1 cellular context compared by ENCODE assay signal in the genomic region with DNA sequence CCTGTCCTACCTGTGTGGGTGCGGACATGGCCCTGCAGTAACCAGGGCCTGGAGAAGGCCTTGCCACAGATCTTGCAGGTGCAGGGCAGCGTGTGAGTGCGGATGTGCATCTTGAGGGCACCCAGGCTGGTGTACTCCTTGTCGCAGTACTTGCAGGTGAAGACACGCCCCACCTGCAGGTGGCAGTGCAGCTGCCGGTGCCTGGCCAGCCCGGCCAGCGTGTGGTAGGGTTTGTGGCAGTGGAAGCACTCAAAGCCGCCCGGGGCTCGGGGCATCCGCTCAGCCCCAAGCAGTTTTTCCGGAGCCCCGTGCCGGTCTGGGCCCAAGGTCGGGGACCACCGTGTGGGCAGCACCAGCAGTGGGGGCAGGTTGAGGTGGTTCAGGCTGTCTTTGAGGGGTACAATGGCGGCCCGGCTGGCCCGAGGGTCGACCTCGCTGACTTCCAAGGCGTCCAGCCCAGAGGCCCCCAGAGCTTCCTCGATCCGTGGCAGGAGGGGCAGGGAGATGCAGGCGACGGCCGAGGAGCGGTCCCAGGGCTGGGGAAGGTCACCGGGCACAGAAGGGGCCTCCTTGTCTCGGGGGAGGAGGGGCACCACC.
TF ChIP-seq lines count a peak whose summit lies in the region.

No MANE protein-coding gene starts in this region.

TF ChIP-seq in HepG2, 621 proteins besides CTCF, POLR2A, EP300 and RAD21 (continued from another document and continues in another):
- TF ChIP-seq, protein P1, sequence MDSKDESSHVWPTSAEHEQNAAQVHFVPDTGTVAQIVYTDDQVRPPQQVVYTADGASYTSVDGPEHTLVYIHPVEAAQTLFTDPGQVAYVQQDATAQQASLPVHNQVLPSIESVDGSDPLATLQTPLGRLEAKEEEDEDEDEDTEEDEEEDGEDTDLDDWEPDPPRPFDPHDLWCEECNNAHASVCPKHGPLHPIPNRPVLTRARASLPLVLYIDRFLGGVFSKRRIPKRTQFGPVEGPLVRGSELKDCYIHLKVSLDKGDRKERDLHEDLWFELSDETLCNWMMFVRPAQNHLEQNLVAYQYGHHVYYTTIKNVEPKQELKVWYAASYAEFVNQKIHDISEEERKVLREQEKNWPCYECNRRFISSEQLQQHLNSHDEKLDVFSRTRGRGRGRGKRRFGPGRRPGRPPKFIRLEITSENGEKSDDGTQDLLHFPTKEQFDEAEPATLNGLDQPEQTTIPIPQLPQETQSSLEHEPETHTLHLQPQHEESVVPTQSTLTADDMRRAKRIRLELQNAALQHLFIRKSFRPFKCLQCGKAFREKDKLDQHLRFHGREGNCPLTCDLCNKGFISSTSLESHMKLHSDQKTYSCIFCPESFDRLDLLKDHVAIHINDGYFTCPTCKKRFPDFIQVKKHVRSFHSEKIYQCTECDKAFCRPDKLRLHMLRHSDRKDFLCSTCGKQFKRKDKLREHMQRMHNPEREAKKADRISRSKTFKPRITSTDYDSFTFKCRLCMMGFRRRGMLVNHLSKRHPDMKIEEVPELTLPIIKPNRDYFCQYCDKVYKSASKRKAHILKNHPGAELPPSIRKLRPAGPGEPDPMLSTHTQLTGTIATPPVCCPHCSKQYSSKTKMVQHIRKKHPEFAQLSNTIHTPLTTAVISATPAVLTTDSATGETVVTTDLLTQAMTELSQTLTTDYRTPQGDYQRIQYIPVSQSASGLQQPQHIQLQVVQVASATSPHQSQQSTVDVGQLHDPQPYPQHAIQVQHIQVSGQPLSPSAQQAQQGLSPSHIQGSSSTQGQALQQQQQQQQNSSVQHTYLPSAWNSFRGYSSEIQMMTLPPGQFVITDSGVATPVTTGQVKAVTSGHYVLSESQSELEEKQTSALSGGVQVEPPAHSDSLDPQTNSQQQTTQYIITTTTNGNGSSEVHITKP (CRISPR knock-in tag; IDR thresholded peaks at IDR 0.05; ENCODE audit: low read depth), result no peak
- no peak for TF ChIP-seq ZNF770 (CRISPR knock-in tag; IDR thresholded peaks at IDR 0.05)
- TF ChIP-seq RFXAP (CRISPR knock-in tag; IDR thresholded peaks at IDR 0.05; ENCODE audit: borderline replicate concordance), result no peak
- TF ChIP-seq, protein P2, sequence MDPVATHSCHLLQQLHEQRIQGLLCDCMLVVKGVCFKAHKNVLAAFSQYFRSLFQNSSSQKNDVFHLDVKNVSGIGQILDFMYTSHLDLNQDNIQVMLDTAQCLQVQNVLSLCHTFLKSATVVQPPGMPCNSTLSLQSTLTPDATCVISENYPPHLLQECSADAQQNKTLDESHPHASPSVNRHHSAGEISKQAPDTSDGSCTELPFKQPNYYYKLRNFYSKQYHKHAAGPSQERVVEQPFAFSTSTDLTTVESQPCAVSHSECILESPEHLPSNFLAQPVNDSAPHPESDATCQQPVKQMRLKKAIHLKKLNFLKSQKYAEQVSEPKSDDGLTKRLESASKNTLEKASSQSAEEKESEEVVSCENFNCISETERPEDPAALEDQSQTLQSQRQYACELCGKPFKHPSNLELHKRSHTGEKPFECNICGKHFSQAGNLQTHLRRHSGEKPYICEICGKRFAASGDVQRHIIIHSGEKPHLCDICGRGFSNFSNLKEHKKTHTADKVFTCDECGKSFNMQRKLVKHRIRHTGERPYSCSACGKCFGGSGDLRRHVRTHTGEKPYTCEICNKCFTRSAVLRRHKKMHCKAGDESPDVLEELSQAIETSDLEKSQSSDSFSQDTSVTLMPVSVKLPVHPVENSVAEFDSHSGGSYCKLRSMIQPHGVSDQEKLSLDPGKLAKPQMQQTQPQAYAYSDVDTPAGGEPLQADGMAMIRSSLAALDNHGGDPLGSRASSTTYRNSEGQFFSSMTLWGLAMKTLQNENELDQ (CRISPR knock-in tag; IDR thresholded peaks at IDR 0.05; ENCODE audit: borderline replicate concordance), result no peak
- TF ChIP-seq GTF2F1 (IDR thresholded peaks at IDR 0.05; ENCODE audit: low read length), result no peak
- no peak; the same call in 1 of the 2 replicates for TF ChIP-seq HDAC1 (CRISPR knock-in tag; IDR thresholded peaks at IDR 0.05)
- no peak for TF ChIP-seq ZBTB10 (CRISPR knock-in tag; IDR thresholded peaks at IDR 0.05; ENCODE audit: borderline replicate concordance)
- TF ChIP-seq ZNF550 (CRISPR knock-in tag; IDR thresholded peaks at IDR 0.05; ENCODE audit: borderline replicate concordance), result peak; percentile 28; the same call in 1 of the 2 replicates
- TF ChIP-seq ATF4 (CRISPR knock-in tag; IDR thresholded peaks at IDR 0.05), result no peak
- no peak for TF ChIP-seq FOSL2 (CRISPR knock-in tag; IDR thresholded peaks at IDR 0.05)
- no peak for TF ChIP-seq SP1 (IDR thresholded peaks at IDR 0.05)
- TF ChIP-seq SP1 (CRISPR knock-in tag; IDR thresholded peaks at IDR 0.05), result peak; percentile 30; the same call in 1 of the 2 replicates
- 0 out of 3 replicates have a peak, but pooled peaks have one; percentile 15 for TF ChIP-seq MXI1 (IDR thresholded peaks at IDR 0.05; ENCODE audit: borderline replicate concordance, low read depth, low read length)
- TF ChIP-seq, protein P3, sequence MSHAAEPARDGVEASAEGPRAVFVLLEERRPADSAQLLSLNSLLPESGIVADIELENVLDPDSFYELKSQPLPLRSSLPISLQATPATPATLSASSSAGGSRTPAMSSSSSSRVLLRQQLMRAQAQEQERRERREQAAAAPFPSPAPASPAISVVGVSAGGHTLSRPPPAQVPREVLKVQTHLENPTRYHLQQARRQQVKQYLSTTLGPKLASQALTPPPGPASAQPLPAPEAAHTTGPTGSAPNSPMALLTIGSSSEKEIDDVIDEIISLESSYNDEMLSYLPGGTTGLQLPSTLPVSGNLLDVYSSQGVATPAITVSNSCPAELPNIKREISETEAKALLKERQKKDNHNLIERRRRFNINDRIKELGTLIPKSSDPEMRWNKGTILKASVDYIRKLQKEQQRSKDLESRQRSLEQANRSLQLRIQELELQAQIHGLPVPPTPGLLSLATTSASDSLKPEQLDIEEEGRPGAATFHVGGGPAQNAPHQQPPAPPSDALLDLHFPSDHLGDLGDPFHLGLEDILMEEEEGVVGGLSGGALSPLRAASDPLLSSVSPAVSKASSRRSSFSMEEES (CRISPR knock-in tag; IDR thresholded peaks at IDR 0.05), result 0 out of 2 replicates have a peak, but pooled peaks have one; percentile 27
- no peak for TF ChIP-seq IRF2 (CRISPR knock-in tag; IDR thresholded peaks at IDR 0.05)
- TF ChIP-seq ZNF883 (CRISPR knock-in tag; IDR thresholded peaks at IDR 0.05; ENCODE audit: not compliant biosample characterization), result peak; percentile 49
- peak; percentile 34; the same call in 1 of the 2 replicates for TF ChIP-seq ZGPAT (CRISPR knock-in tag; IDR thresholded peaks at IDR 0.05)
- no peak for TF ChIP-seq CREM (IDR thresholded peaks at IDR 0.05)
- TF ChIP-seq CREM (CRISPR knock-in tag; IDR thresholded peaks at IDR 0.05), result no peak
- no peak for TF ChIP-seq ZNF431 (CRISPR knock-in tag; IDR thresholded peaks at IDR 0.05; ENCODE audit: borderline replicate concordance, low read depth)
- no peak for TF ChIP-seq NR2F6 (IDR thresholded peaks at IDR 0.05)
- TF ChIP-seq NR2F6 (CRISPR knock-in tag; IDR thresholded peaks at IDR 0.05), result no peak
- TF ChIP-seq RBM39 (IDR thresholded peaks at IDR 0.05; ENCODE audit: low read depth, low read length, poor library complexity, severe bottlenecking), result peak; percentile 58
- no peak for TF ChIP-seq ZNF510 (CRISPR knock-in tag; IDR thresholded peaks at IDR 0.05; ENCODE audit: low read depth)
- TF ChIP-seq ZNF703 (CRISPR knock-in tag; IDR thresholded peaks at IDR 0.05; ENCODE audit: borderline replicate concordance), result no peak
- TF ChIP-seq KMT2A (CRISPR knock-in tag; IDR thresholded peaks at IDR 0.05), result 0 out of 2 replicates have a peak, but pooled peaks have one; percentile 50
- no peak for TF ChIP-seq MAFG (CRISPR knock-in tag; IDR thresholded peaks at IDR 0.05)
- no peak for TF ChIP-seq ELF4 (CRISPR knock-in tag; IDR thresholded peaks at IDR 0.05; ENCODE audit: borderline replicate concordance)
- TF ChIP-seq SCMH1 (CRISPR knock-in tag; IDR thresholded peaks at IDR 0.05; ENCODE audit: borderline replicate concordance), result no peak
- no peak for TF ChIP-seq NAIF1 (CRISPR knock-in tag; IDR thresholded peaks at IDR 0.05; ENCODE audit: borderline replicate concordance)
- TF ChIP-seq, protein P4, sequence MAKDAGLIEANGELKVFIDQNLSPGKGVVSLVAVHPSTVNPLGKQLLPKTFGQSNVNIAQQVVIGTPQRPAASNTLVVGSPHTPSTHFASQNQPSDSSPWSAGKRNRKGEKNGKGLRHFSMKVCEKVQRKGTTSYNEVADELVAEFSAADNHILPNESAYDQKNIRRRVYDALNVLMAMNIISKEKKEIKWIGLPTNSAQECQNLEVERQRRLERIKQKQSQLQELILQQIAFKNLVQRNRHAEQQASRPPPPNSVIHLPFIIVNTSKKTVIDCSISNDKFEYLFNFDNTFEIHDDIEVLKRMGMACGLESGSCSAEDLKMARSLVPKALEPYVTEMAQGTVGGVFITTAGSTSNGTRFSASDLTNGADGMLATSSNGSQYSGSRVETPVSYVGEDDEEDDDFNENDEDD (CRISPR knock-in tag; IDR thresholded peaks at IDR 0.05; ENCODE audit: borderline replicate concordance), result no peak
- peak; percentile 36; the same call in 1 of the 2 replicates for TF ChIP-seq DRAP1 (CRISPR knock-in tag; IDR thresholded peaks at IDR 0.05)
- TF ChIP-seq JUN (CRISPR knock-in tag; IDR thresholded peaks at IDR 0.05), result no peak
- no peak for TF ChIP-seq ZNF383 (CRISPR knock-in tag; IDR thresholded peaks at IDR 0.05; ENCODE audit: borderline replicate concordance)
- TF ChIP-seq ZNF816 (CRISPR knock-in tag; IDR thresholded peaks at IDR 0.05; ENCODE audit: borderline replicate concordance), result no peak
- TF ChIP-seq U2AF2 (IDR thresholded peaks at IDR 0.05; ENCODE audit: low read depth, low read length), result no peak
- TF ChIP-seq PHF8 (CRISPR knock-in tag; IDR thresholded peaks at IDR 0.05), result no peak; the same call in 1 of the 2 replicates
